In the genomic region with DNA sequence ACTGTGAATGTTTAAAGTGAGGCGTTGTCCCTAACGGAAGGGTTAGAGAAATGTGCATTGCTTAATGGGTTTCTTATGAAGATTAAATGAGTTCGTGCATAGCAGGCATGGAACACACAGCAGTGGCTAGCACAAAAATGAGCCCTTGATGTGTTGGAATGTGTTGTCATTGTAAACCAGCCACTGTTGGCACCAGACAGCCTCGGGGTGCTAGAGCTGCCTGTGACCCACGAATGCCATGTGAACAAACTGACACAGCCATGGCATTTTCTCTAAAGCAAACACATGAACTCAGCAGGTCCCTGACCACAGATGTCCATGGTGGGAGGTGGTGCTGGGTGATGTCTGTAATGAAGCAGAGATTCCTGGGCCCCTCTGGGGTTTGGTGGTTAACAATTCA, we compare ENCODE assay signal across 25 cellular contexts.
"Had no signal": no experiment of that assay in that cellular context is flagged by ENCODE, and none has a peak within 500 bp of the region (broad histone marks: within the 10 kb centered on the region; RNA-seq: fewer than 3 reads in every experiment).

No MANE protein-coding gene starts in this region.

- H3K4me3 ChIP-seq: ovary, psoas muscle, right lobe of liver, sigmoid colon, stomach, thoracic aorta, tibial artery, transverse colon, upper lobe of right lung, uterus had no signal

- H3K9ac ChIP-seq: parathyroid adenoma had no signal

- H2AFZ ChIP-seq: parathyroid adenoma had no signal

- H3K27ac ChIP-seq: ovary, parathyroid adenoma, psoas muscle, right lobe of liver, sigmoid colon, stomach, thoracic aorta, tibial artery, transverse colon, upper lobe of right lung, uterus had no signal

- H3K4me1 ChIP-seq: parathyroid adenoma, psoas muscle, right lobe of liver, tibial artery, transverse colon, upper lobe of right lung, uterus had no signal

- H3K27me3 ChIP-seq: ovary, right lobe of liver, sigmoid colon, stomach, tibial artery, transverse colon, upper lobe of right lung, uterus had no signal

- H3K36me3 ChIP-seq: ovary, right lobe of liver, sigmoid colon, stomach, thoracic aorta, tibial artery, transverse colon, upper lobe of right lung, uterus had no signal

- DNase-seq: naive thymus-derived CD8-positive, alpha-beta T cell; nephron progenitor cell; occipital lobe; ovary; posterior cingulate gyrus; psoas muscle; right cardiac atrium; right lobe of liver; sigmoid colon; small intestine; stimulated activated CD4-positive, alpha-beta T cell treated with anti-CD3 and anti-CD28 coated beads, Interleukin-15, amount 100 ng/mL, for 24 hours; stimulated activated CD4-positive, alpha-beta T cell treated with anti-CD3 and anti-CD28 coated beads, Interleukin-2, amount 100 ng/mL, for 24 hours; stimulated activated CD4-positive, alpha-beta T cell treated with anti-CD3 and anti-CD28 coated beads, Interleukin-2, amount 100 ng/mL, for 48 hours; stimulated activated CD4-positive, alpha-beta T cell treated with anti-CD3 and anti-CD28 coated beads, Interleukin-4, amount 100 ng/mL, for 24 hours; stimulated activated naive B cell treated with anti-CD40 and anti-IgM and Interleukin-4, amounts not matched to agents 10 μg/mL and 1 μg/mL and 100 μg/mL, for 72 hours; stimulated activated naive CD4-positive, alpha-beta T cell treated with Interleukin-2 at 50 U/mL for 16 hours; stomach; tibial artery; transverse colon; upper lobe of right lung; uterus had no signal

- ATAC-seq: naive thymus-derived CD8-positive, alpha-beta T cell; natural killer cell treated with Interleukin-12 subunit alpha and Interleukin-12 subunit beta and Interleukin-15 and Interleukin-18, amount 100 ng/mL, for 72 hours; psoas muscle; right cardiac atrium; right lobe of liver; stimulated activated effector memory CD8-positive, alpha-beta T cell treated with anti-CD3 and anti-CD28 coated beads, Interleukin-12 subunit alpha, Interleukin-12 subunit beta, amount 100 ng/mL, for 72 hours; stimulated activated naive B cell treated with anti-CD40 and anti-IgM and Interleukin-4, amounts not matched to agents 10 μg/mL and 1 μg/mL and 100 μg/mL, for 72 hours; upper lobe of right lung had no signal

- H3K9me3 ChIP-seq: ovary, psoas muscle, right lobe of liver, sigmoid colon, stomach, thoracic aorta, tibial artery, transverse colon, upper lobe of right lung, uterus had no signal
